In the genomic region with DNA sequence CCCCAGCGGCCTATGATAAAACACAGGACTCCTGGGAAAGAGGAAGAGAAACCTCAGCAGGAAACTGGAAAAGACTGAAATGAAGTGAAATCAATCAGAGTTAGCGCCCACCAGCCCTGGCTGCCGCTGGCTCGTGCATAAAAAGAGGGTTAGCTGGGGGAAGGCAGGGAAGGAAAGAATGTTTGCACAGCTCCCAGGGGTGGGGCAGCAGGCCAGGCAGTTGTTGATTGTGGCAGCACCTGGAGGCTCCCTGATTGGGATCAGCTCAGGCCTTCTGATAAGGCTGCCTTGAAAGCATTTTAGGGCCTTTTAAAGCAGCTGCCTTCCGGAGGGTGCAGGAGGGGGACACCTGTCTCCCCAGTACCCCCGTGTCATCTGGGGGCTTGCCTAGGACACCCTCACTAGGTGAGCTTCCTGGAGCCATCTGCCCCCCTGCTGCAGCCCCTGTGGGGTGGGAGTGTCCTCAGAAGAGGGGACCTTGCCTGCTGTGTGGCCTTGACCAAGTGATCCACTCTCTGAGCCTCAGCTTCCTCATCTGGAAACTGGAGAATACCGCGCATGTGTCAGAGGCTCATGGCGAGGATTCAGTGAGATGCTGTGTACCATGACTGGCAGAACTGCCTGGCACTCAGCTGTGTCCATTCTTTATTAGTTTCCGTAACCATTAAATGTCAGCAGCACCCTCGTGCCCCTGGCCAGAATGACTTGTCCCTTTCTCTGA, we compare ENCODE assay signal across 12 cellular contexts. TPM values are rescaled to one million over a fixed set of nuclear protein-coding genes. Genes with fewer than 3 reads are reported as not detected.
DNase-seq lines count a peak whose midpoint lies in the region; ATAC-seq and TF ChIP-seq lines count a peak whose summit lies in the region.
"Had no signal": no experiment of that assay in that cellular context is flagged by ENCODE, and none has a peak within 500 bp of the region (broad histone marks: within the 10 kb centered on the region; RNA-seq: fewer than 3 reads in every experiment).

No MANE protein-coding gene starts in this region.

- H3K27me3 ChIP-seq in endodermal cell (ENCODE audit: control insufficient read depth, insufficient read depth, low read length, poor library complexity, severe bottlenecking) (peaks cover 13% of the 10 kb centered on the region), neuronal stem cell (ENCODE audit: control insufficient read depth in 3 of 3, insufficient read depth in 3 of 3, low read depth in 1 of 3, low read length in 3 of 3) (no peaks in the 10 kb centered on the region)

- no peak overlapping the region for H2BK15ac ChIP-seq in neuronal stem cell (ENCODE audit: low read length)

- H2BK5ac ChIP-seq in neuronal stem cell (ENCODE audit: low read length) = no peak overlapping the region

- H4K8ac ChIP-seq in neuronal stem cell (ENCODE audit: low read depth, low read length) = no peak overlapping the region

- no peak overlapping the region for H4K91ac ChIP-seq in neuronal stem cell (ENCODE audit: low read depth, low read length, poor library complexity)

- no peak overlapping the region for H3K4me2 ChIP-seq in neuronal stem cell (ENCODE audit: insufficient read depth, low read length, poor library complexity, severe bottlenecking)

- H3K9ac ChIP-seq in endodermal cell (ENCODE audit: extremely low read depth, low read length, poor library complexity, severe bottlenecking) = peak overlapping the region; percentile 47
- no peak overlapping the region for H3K9ac ChIP-seq in neuronal stem cell (ENCODE audit: low read depth, low read length, poor library complexity)

- ATAC-seq in GM18861 (IDR thresholded peaks at IDR 0.05; ENCODE audit: unreplicated experiment) = no peak

- DNase-seq in Ammon's horn (ENCODE audit: low spot score) (peak; percentile 38), HT-29 (ENCODE audit: low spot score) (peak; percentile 46), NCI-H748 (lab: John Stamatoyannopoulos, UW; ENCODE audit: unreplicated experiment) (peak; percentile 79), endodermal cell (peak; percentile 83), neuronal stem cell (ENCODE audit: low spot score) (no peak), SW480 (ENCODE audit: low spot score) (no peak), UCSD-AML1 (lab: John Stamatoyannopoulos, UW; ENCODE audit: unreplicated experiment) (no peak)
- DNase-seq: naive B cell; NK-92 treated with Interleukin-12 subunit alpha and Interleukin-12 subunit beta, amount 100 ng/mL, for 24 hours had no signal

- no peak overlapping the region for H3K4ac ChIP-seq in neuronal stem cell (ENCODE audit: low read length)

- peak overlapping the region; percentile 16 for H3K27ac ChIP-seq in endodermal cell (ENCODE audit: low read depth, low read length)
- no peak overlapping the region for H3K27ac ChIP-seq in neuronal stem cell (replicated peaks; ENCODE audit: low read length)
- H3K27ac ChIP-seq: thoracic aorta had no signal

- H2AK5ac ChIP-seq in neuronal stem cell (ENCODE audit: low read depth, low read length) = no peak overlapping the region

- no peak overlapping the region for H2BK120ac ChIP-seq in neuronal stem cell (ENCODE audit: low read depth, low read length)

- H3K18ac ChIP-seq in neuronal stem cell (ENCODE audit: low read length) = no peak overlapping the region

- no peak overlapping the region for H2AFZ ChIP-seq in neuronal stem cell (ENCODE audit: low read length)

- H3K9me3 Mint-ChIP-seq in endodermal cell = no peaks in the 10 kb centered on the region

- peaks cover 30% of the 10 kb centered on the region for H3K4me1 Mint-ChIP-seq in endodermal cell

- peaks cover 35% of the 10 kb centered on the region for H3K27me3 Mint-ChIP-seq in endodermal cell (ENCODE audit: insufficient read depth)
- H3K27me3 Mint-ChIP-seq: brain had no signal

- no peak for TF ChIP-seq CTCF in endodermal cell (conservative IDR thresholded peaks at IDR 0.05)

- 57 to 76% methylated on average over 5 to 11 of the region's 11 CpGs for WGBS in endodermal cell (ENCODE audit: insufficient coverage in 1 of 2, insufficient read length in 1 of 2), 2 experiments
- no CpG with 5 or more reads among the region's 11 CpGs for WGBS in neuronal stem cell (ENCODE audit: extremely low coverage in 2 of 2, insufficient read length in 2 of 2, insufficient replicate concordance in 1 of 2), 2 donors

- H3K9me3 ChIP-seq in endodermal cell (ENCODE audit: control insufficient read depth, low read length) (no peaks in the 10 kb centered on the region), neuronal stem cell (replicated peaks in 1 of 2; ENCODE audit: control insufficient read depth in 2 of 2, insufficient read depth in 1 of 2, low read depth in 1 of 2, low read length in 2 of 2) (no peaks in the 10 kb centered on the region)
- H3K9me3 ChIP-seq: thoracic aorta had no signal

- H3K14ac ChIP-seq in neuronal stem cell (ENCODE audit: low read length) = no peak overlapping the region

- peaks cover 12% of the 10 kb centered on the region for H3K36me3 ChIP-seq in endodermal cell (ENCODE audit: control insufficient read depth, insufficient read depth, low read length)
- H3K36me3 ChIP-seq in neuronal stem cell (replicated peaks in 1 of 2; ENCODE audit: control insufficient read depth in 2 of 2, insufficient read depth in 2 of 2, low read length in 2 of 2) = peaks cover 0 to 4% of the 10 kb centered on the region in 2 donors
- H3K36me3 ChIP-seq: thoracic aorta had no signal

- H3K79me1 ChIP-seq in neuronal stem cell (ENCODE audit: low read depth, low read length) = peaks cover 8% of the 10 kb centered on the region

- H3K23ac ChIP-seq in neuronal stem cell (ENCODE audit: low read depth, low read length, poor library complexity) = no peak overlapping the region

- no peaks in the 10 kb centered on the region for H3K36me3 Mint-ChIP-seq in endodermal cell (ENCODE audit: low read depth)
- H3K36me3 Mint-ChIP-seq: naive B cell had no signal

- H3K4me3 Mint-ChIP-seq in endodermal cell = peak overlapping the region; percentile 39
- H3K4me3 Mint-ChIP-seq: brain had no signal

- peak overlapping the region; percentile 47 for H3K4me3 ChIP-seq in endodermal cell (ENCODE audit: low read length)
- no peak overlapping the region for H3K4me3 ChIP-seq in neuronal stem cell (ENCODE audit: low read length in 2 of 2)
- H3K4me3 ChIP-seq: thoracic aorta had no signal

- peak overlapping the region; percentile 84 for H3K27ac Mint-ChIP-seq in endodermal cell
- H3K27ac Mint-ChIP-seq: naive B cell had no signal

- no peak overlapping the region for H2BK12ac ChIP-seq in neuronal stem cell (ENCODE audit: low read length)

- H3K4me1 ChIP-seq in endodermal cell (ENCODE audit: control insufficient read depth, insufficient read depth, low read length) (peaks cover 25% of the 10 kb centered on the region), neuronal stem cell (ENCODE audit: control insufficient read depth in 2 of 2, insufficient read depth in 1 of 2, low read depth in 1 of 2, low read length in 2 of 2) (peaks cover 2 to 9% of the 10 kb centered on the region in 2 donors)

RNA-seq across cellular contexts. Expression of gene EPHB2, which starts 6.6 kb away (rescaled TPM):
- total RNA-seq in HT-29 (2014; rRNA removed; shearing (Covaris generic)) = 2.0 and 3.3 TPM in 2 replicates
- total RNA-seq in endodermal cell = 10 to 100 TPM; 34.0 to 50.7 TPM
- polyA plus RNA-seq in endodermal cell (2013, experiment 1 of 2) = 49.8 TPM
- polyA plus RNA-seq in endodermal cell (2013, experiment 2 of 2) = 46.5 TPM
- polyA plus RNA-seq in neuronal stem cell (2013, experiment 1 of 2) = 25.3 TPM
- polyA plus RNA-seq in neuronal stem cell (2013, experiment 2 of 2) = 26.4 TPM

Comparison
In these comparisons a context has a peak if more than half of its experiments do, and no peak if none do; other contexts are left out.
1. DNase-seq: peak in Ammon's horn (single experiment), HT-29 (single experiment), NCI-H748 (single experiment) and endodermal cell (single experiment); none in neuronal stem cell (single experiment), SW480 (single experiment) and UCSD-AML1 (single experiment).